In genomic region chrX:45771560-45772340, GRCh38 we compare ENCODE assay signal across 8 cellular contexts.
A peak's percentile ranks its signal among the peaks of the same experiment; 100 is the strongest.
DNase-seq lines count a peak whose midpoint lies in the region; ATAC-seq and TF ChIP-seq lines count a peak whose summit lies in the region.

No MANE protein-coding gene starts in this region.

- no peak overlapping the region for H3K27ac ChIP-seq in WERI-Rb-1

- DNase-seq in GM10266 (ENCODE audit: extremely low spot score) = peak; percentile 18
- DNase-seq in UCSD-AML1 (lab: John Stamatoyannopoulos, UW; ENCODE audit: unreplicated experiment) = peak; percentile 56
- DNase-seq in dedifferentiated amniotic fluid mesenchymal stem cell (ENCODE audit: extremely low spot score) = peak; percentile 45
- peak in 9 of 10 donors; percentile 10 to 71 (median 41) for DNase-seq in naive thymus-derived CD8-positive, alpha-beta T cell
- DNase-seq in WERI-Rb-1 = no peak
- no peak for DNase-seq in HuH-7 (ENCODE audit: low spot score)
- no peak for DNase-seq in AG20443 (ENCODE audit: low spot score)

- H3K27me3 Mint-ChIP-seq in naive thymus-derived CD8-positive, alpha-beta T cell = no peaks in the 10 kb centered on the region

- peaks cover 0 to 2% (median 0%) of the 10 kb centered on the region in 9 donors for H3K9me3 Mint-ChIP-seq in naive thymus-derived CD8-positive, alpha-beta T cell

- POLR2A ChIA-PET in naive thymus-derived CD8-positive, alpha-beta T cell (lab: Charles Lee) = interaction anchor here (4.2 kb wide), 1 partner anchor 35 kb away, joined by 20 read pairs; no protein-coding TSS in a partner anchor

- ATAC-seq in HG03103 (IDR thresholded peaks at IDR 0.05; ENCODE audit: low read depth, unreplicated experiment) = peak; percentile 75
- peak; percentile 83 to 87 for ATAC-seq in naive thymus-derived CD8-positive, alpha-beta T cell

- peak overlapping the region; percentile 68 to 95 (median 76) for H3K4me3 Mint-ChIP-seq in naive thymus-derived CD8-positive, alpha-beta T cell

- H3K27me3 ChIP-seq in WERI-Rb-1 (ENCODE audit: insufficient read depth, low read depth, severe bottlenecking) = peaks cover 10% of the 10 kb centered on the region

- TF ChIP-seq CTCF in GM10266 (IDR thresholded peaks at IDR 0.05; ENCODE audit: control insufficient read depth, insufficient read depth, low read depth, missing control alignments) (no peak), WERI-Rb-1 (IDR thresholded peaks at IDR 0.05; ENCODE audit: low read depth, low read length) (no peak)

- no peaks in the 10 kb centered on the region for H3K36me3 ChIP-seq in WERI-Rb-1

- H3K36me3 Mint-ChIP-seq in naive thymus-derived CD8-positive, alpha-beta T cell = no peaks in the 10 kb centered on the region

- peaks cover 15 to 43% (median 33%) of the 10 kb centered on the region in 4 donors for H3K4me1 Mint-ChIP-seq in naive thymus-derived CD8-positive, alpha-beta T cell

- H3K27ac Mint-ChIP-seq in naive thymus-derived CD8-positive, alpha-beta T cell = peak overlapping the region; percentile 61 to 97 (median 95)

- no peak overlapping the region for H3K4me3 ChIP-seq in WERI-Rb-1 (ENCODE audit: low read depth, low read length)

- no peaks in the 10 kb centered on the region for H3K9me3 ChIP-seq in WERI-Rb-1 (ENCODE audit: severe bottlenecking)

Comparison
In these comparisons a context has a peak if more than half of its experiments do, and no peak if none do; other contexts are left out.
1. DNase-seq: peak in GM10266 (single experiment), UCSD-AML1 (single experiment), dedifferentiated amniotic fluid mesenchymal stem cell (single experiment) and naive thymus-derived CD8-positive, alpha-beta T cell (9 of 10); none in WERI-Rb-1 (single experiment), HuH-7 (single experiment) and AG20443 (single experiment).